In the genomic region with DNA sequence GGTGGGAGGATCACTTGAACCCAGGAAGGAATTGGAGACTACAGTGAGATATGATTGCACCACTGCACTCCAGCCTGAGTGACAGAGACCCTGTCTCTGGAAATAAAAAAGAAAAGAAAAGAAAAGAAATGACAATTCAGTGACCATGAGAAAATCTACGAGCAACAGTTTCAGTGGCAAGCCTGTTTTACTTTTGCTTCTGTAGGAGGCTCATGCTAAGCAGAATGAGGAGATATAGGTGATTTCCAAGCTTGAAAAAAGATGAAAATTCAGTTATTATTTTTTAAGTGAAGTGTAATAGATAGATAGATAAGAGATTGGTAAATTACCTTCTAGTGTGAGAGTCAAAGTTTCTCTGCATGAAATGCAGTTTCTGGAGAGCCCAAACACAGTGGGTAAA, we compare ENCODE assay signal across 8 cellular contexts.
"Had no signal": no experiment of that assay in that cellular context is flagged by ENCODE, and none has a peak within 500 bp of the region (broad histone marks: within the 10 kb centered on the region; RNA-seq: fewer than 3 reads in every experiment).

No MANE protein-coding gene starts in this region.

- H3K9ac ChIP-seq: GM23248, KMS-11 had no signal

- H3K27ac ChIP-seq: GM23248, HL-60, KMS-11 had no signal

- H3K4me2 ChIP-seq: KMS-11 had no signal

- H3K4me3 Mint-ChIP-seq: H9, IgD-negative memory B cell had no signal

- H2AFZ ChIP-seq: GM23248 had no signal

- H3K4me1 Mint-ChIP-seq: H9, IgD-negative memory B cell had no signal

- H3K9me3 Mint-ChIP-seq: H9 had no signal

- ATAC-seq: HepG2 had no signal

- H3K36me3 Mint-ChIP-seq: IgD-negative memory B cell had no signal

- H3K4me3 ChIP-seq: GM23248 had no signal

- DNase-seq: GM23248, H9, HCEC 1CT, KBM-7 had no signal

- H3K27me3 Mint-ChIP-seq: IgD-negative memory B cell had no signal

- H3K27ac Mint-ChIP-seq: H9, IgD-negative memory B cell had no signal
